In the genomic region with DNA sequence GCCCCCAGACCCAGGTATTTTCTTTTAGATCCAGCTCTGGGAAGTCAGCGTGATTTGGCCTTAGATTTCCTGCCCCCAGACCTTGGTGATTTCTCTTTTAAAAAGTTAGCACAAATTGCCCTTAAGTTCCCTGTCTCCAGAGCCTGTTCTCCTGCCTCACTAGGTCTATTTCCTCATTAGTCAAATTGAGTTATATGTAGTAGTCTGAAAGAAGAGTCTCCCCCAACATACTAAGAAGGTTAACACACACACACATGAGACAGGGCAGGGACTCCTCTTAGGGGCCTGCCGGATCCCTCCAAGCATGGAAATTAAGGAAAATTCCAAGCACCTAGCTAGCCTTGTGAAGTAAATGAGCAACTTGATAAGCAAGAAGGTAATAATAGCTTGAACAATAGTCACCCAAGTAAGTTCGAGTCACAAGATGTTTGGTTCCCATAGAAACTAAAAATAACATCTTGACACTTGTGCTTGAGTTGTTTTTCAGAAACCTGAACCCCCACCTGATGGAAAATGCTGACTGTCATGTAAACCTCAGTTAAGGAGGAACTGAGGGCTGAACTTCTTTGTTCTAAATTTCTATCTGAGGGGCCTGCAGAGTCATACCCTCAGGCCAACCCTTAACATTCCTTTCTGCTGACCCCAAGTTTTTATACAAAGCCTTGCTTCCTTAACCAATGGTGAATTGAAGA, we compare ENCODE assay signal across 14 cellular contexts. TPM values are rescaled to one million over a fixed set of nuclear protein-coding genes. Genes with fewer than 3 reads are reported as not detected.
DNase-seq lines count a peak whose midpoint lies in the region; ATAC-seq, FAIRE-seq and TF ChIP-seq lines count a peak whose summit lies in the region.
"Had no signal": no experiment of that assay in that cellular context is flagged by ENCODE, and none has a peak within 500 bp of the region (broad histone marks: within the 10 kb centered on the region; RNA-seq: fewer than 3 reads in every experiment).

No MANE protein-coding gene starts in this region.

- H3K36me3 Mint-ChIP-seq in natural killer cell (no peaks in the 10 kb centered on the region), activated B cell treated with CpG ODN at 0.5 μM for 24 hours (ENCODE audit: low read depth) (peaks cover 20% of the 10 kb centered on the region), type B pancreatic cell (peaks cover 49% of the 10 kb centered on the region)
- peaks cover 15% of the 10 kb centered on the region for H3K36me3 Mint-ChIP-seq in natural killer cell treated with Interleukin-12 subunit alpha and Interleukin-12 subunit beta and Interleukin-15 and Interleukin-18, amount 100 ng/mL, for 72 hours

- H3K4me3 Mint-ChIP-seq in natural killer cell = no peak overlapping the region
- H3K4me3 Mint-ChIP-seq in natural killer cell treated with Interleukin-12 subunit alpha and Interleukin-12 subunit beta and Interleukin-15 and Interleukin-18, amount 100 ng/mL, for 72 hours = no peak overlapping the region
- no peak overlapping the region for H3K4me3 Mint-ChIP-seq in activated B cell treated with CpG ODN at 0.5 μM for 24 hours
- no peak overlapping the region for H3K4me3 Mint-ChIP-seq in type B pancreatic cell
- H3K4me3 Mint-ChIP-seq: T-helper 2 cell treated with Interferon-gamma antibody and Interleukin-4, amounts not matched to agents 5 μg/mL and 100 μg/mL, for 36 hours had no signal

- H3K4me1 ChIP-seq in kidney (ENCODE audit: control insufficient read depth in 1 of 2, insufficient read depth in 1 of 2, low read depth in 1 of 2, low read length in 2 of 2) = peaks cover 0 to 11% of the 10 kb centered on the region in 2 donors

- H3K4me1 Mint-ChIP-seq in natural killer cell = peaks cover 11 to 19% of the 10 kb centered on the region in 2 donors
- peaks cover 5 to 13% of the 10 kb centered on the region in 2 donors for H3K4me1 Mint-ChIP-seq in natural killer cell treated with Interleukin-12 subunit alpha and Interleukin-12 subunit beta and Interleukin-15 and Interleukin-18, amount 100 ng/mL, for 72 hours (ENCODE audit: low read depth in 2 of 2)
- peaks cover 16% of the 10 kb centered on the region for H3K4me1 Mint-ChIP-seq in activated B cell treated with CpG ODN at 0.5 μM for 24 hours
- no peaks in the 10 kb centered on the region for H3K4me1 Mint-ChIP-seq in type B pancreatic cell (ENCODE audit: unreplicated experiment)

- intact Hi-C loops in natural killer cell (cut with micrococcal nuclease) = no loop called here
- intact Hi-C loops in activated B cell treated with CpG ODN at 0.5 μM for 24 hours (cut with micrococcal nuclease) = no loop called here
- intact Hi-C loops in kidney (cut with DNase I) = no loop called here

- FAIRE-seq in kidney (lab: Jason Lieb, UNC) = no peak
- FAIRE-seq: endometrium had no signal

- no peak overlapping the region for H3K27ac ChIP-seq in kidney (ENCODE audit: low read depth in 2 of 2, low read length in 2 of 2)
- H3K27ac ChIP-seq: RWPE1 had no signal

- peaks cover 2 to 5% of the 10 kb centered on the region in 2 donors for H3K36me3 ChIP-seq in kidney (ENCODE audit: control insufficient read depth in 1 of 2, insufficient read depth in 2 of 2, low read length in 2 of 2)

- H3K27me3 Mint-ChIP-seq in natural killer cell (ENCODE audit: low read depth in 2 of 2) (no peaks in the 10 kb centered on the region), activated B cell treated with CpG ODN at 0.5 μM for 24 hours (no peaks in the 10 kb centered on the region), type B pancreatic cell (no peaks in the 10 kb centered on the region)
- H3K27me3 Mint-ChIP-seq in natural killer cell treated with Interleukin-12 subunit alpha and Interleukin-12 subunit beta and Interleukin-15 and Interleukin-18, amount 100 ng/mL, for 72 hours = no peaks in the 10 kb centered on the region

- no peak for ATAC-seq in natural killer cell
- ATAC-seq in natural killer cell treated with Interleukin-12 subunit alpha and Interleukin-12 subunit beta and Interleukin-15 and Interleukin-18, amount 100 ng/mL, for 72 hours = no peak
- peak; percentile 45 for ATAC-seq in activated B cell treated with CpG ODN at 0.5 μM for 24 hours (ENCODE audit: low read depth)
- ATAC-seq: left ventricle myocardium superior had no signal

- no peaks in the 10 kb centered on the region for H3K9me3 ChIP-seq in kidney (ENCODE audit: control insufficient read depth in 1 of 2, low read length in 2 of 2)

- no peaks in the 10 kb centered on the region for H3K9me3 Mint-ChIP-seq in natural killer cell
- H3K9me3 Mint-ChIP-seq in natural killer cell treated with Interleukin-12 subunit alpha and Interleukin-12 subunit beta and Interleukin-15 and Interleukin-18, amount 100 ng/mL, for 72 hours = peaks cover 3% of the 10 kb centered on the region
- H3K9me3 Mint-ChIP-seq in activated B cell treated with CpG ODN at 0.5 μM for 24 hours = no peaks in the 10 kb centered on the region
- H3K9me3 Mint-ChIP-seq in type B pancreatic cell = peaks cover 12% of the 10 kb centered on the region
- H3K9me3 Mint-ChIP-seq: T-helper 2 cell treated with Interferon-gamma antibody and Interleukin-4, amounts not matched to agents 5 μg/mL and 100 μg/mL, for 36 hours had no signal

- DNase-seq in natural killer cell (no peak), activated B cell treated with CpG ODN at 0.5 μM for 24 hours (no peak), kidney glomerular epithelial cell (lab: John Stamatoyannopoulos, UW) (peak; percentile 22), type B pancreatic cell (ENCODE audit: extremely low spot score, unreplicated experiment) (no peak), erythroblast (lab: John Stamatoyannopoulos, UW) (no peak), C1 segment of cervical spinal cord (lab: John Stamatoyannopoulos, UW) (no peak), kidney (no peak)
- no peak for DNase-seq in natural killer cell treated with Interleukin-12 subunit alpha and Interleukin-12 subunit beta and Interleukin-15 and Interleukin-18, amount 100 ng/mL, for 72 hours (ENCODE audit: low spot score)
- DNase-seq: anterior cingulate cortex, head of caudate nucleus, left ventricle myocardium superior had no signal

- no peak for TF ChIP-seq POLR2A in erythroblast (IDR thresholded peaks at IDR 0.05; ENCODE audit: low read length)

- H3K27ac Mint-ChIP-seq in natural killer cell (peak overlapping the region; percentile 3 to 4), activated B cell treated with CpG ODN at 0.5 μM for 24 hours (peak overlapping the region; percentile 38), type B pancreatic cell (peak overlapping the region; percentile 46)
- H3K27ac Mint-ChIP-seq in natural killer cell treated with Interleukin-12 subunit alpha and Interleukin-12 subunit beta and Interleukin-15 and Interleukin-18, amount 100 ng/mL, for 72 hours = no peak overlapping the region
- H3K27ac Mint-ChIP-seq: T-helper 2 cell treated with Interferon-gamma antibody and Interleukin-4, amounts not matched to agents 5 μg/mL and 100 μg/mL, for 36 hours had no signal

- no peak overlapping the region for H3K4me3 ChIP-seq in kidney (ENCODE audit: low read length in 2 of 2)

- POLR2A ChIA-PET in activated B cell treated with CpG ODN at 0.5 μM for 24 hours (lab: Charles Lee) = no interaction called here

- TF ChIP-seq CTCF in natural killer cell (IDR thresholded peaks at IDR 0.05) = no peak
- no peak for TF ChIP-seq CTCF in activated B cell treated with CpG ODN at 0.5 μM for 24 hours (IDR thresholded peaks at IDR 0.05)
- TF ChIP-seq CTCF in type B pancreatic cell (conservative IDR thresholded peaks at IDR 0.05) = no peak
- TF ChIP-seq CTCF in kidney (IDR thresholded peaks at IDR 0.05; ENCODE audit: borderline replicate concordance, extremely low read depth, insufficient read depth) = no peak

- CTCF ChIA-PET in activated B cell treated with CpG ODN at 0.5 μM for 24 hours (lab: Charles Lee) = no interaction called here

- no peak overlapping the region for H3K9ac ChIP-seq in kidney (ENCODE audit: low read length in 2 of 2)

RNA-seq across cellular contexts. Expression of gene CAND1, which starts 51.6 kb away (rescaled TPM):
- total RNA-seq in natural killer cell (100 to 1,000 TPM; 103 to 118 (median 104) TPM), activated B cell treated with CpG ODN at 0.5 μM for 24 hours (123 and 125 TPM in 2 replicates), type B pancreatic cell (ENCODE audit: low replicate concordance) (181 and 219 TPM in 2 replicates), kidney (104 TPM)
- 100 to 1,000 TPM; 140 to 161 TPM for total RNA-seq in natural killer cell treated with Interleukin-12 subunit alpha and Interleukin-12 subunit beta and Interleukin-15 and Interleukin-18, amount 100 ng/mL, for 72 hours
- 28.8 TPM for polyA plus RNA-seq in kidney (ENCODE audit: insufficient read depth, low read depth, low replicate concordance)

Comparison
In these comparisons a context has a peak if more than half of its experiments do, and no peak if none do; other contexts are left out.
1. H3K27ac Mint-ChIP-seq: peak in natural killer cell (2 of 2), activated B cell treated with CpG ODN at 0.5 μM for 24 hours (single experiment) and type B pancreatic cell (single experiment); none in natural killer cell treated with Interleukin-12 subunit alpha and Interleukin-12 subunit beta and Interleukin-15 and Interleukin-18, amount 100 ng/mL, for 72 hours (0 of 2).